In genomic region chr4:92031825-92032224, GRCh38 we compare ENCODE assay signal across 21 cellular contexts.
A peak's percentile ranks its signal among the peaks of the same experiment; 100 is the strongest.
DNase-seq lines count a peak whose midpoint lies in the region; ATAC-seq, FAIRE-seq and TF ChIP-seq lines count a peak whose summit lies in the region.
"Had no signal": no experiment of that assay in that cellular context is flagged by ENCODE, and none has a peak within 500 bp of the region (broad histone marks: within the 10 kb centered on the region; RNA-seq: fewer than 3 reads in every experiment).

No MANE protein-coding gene starts in this region.

- TF ChIP-seq CTCF in breast epithelium (IDR thresholded peaks at IDR 0.05) = no peak

- DNase-seq in astrocyte of the hippocampus (ENCODE audit: low read depth, low spot score) = peak; percentile 7
- peak in 1 of 2 donors; percentile 24 for DNase-seq in left colon
- DNase-seq in small intestine = peak; percentile 77
- DNase-seq in breast epithelium (ENCODE audit: low spot score in 2 of 2) = no peak
- no peak for DNase-seq in MV-4-11 (lab: John Stamatoyannopoulos, UW)
- DNase-seq: Caco-2; CD4-positive, CD25-positive, alpha-beta regulatory T cell; CD8-positive, alpha-beta T cell; DMS153; DND-41; GDM1; GM23248; H7; HCEC 1CT had no signal

- FAIRE-seq in small intestine (lab: Jason Lieb, UNC) = peak; percentile 93
- FAIRE-seq: A204.1, GM12878, GM19239 had no signal

- intact Hi-C loops in left colon (cut with DNase I, micrococcal nuclease) = no loop called here
- intact Hi-C loops in breast epithelium (cut with DNase I; ENCODE audit: low total_unique reads) = no loop called here

- H3K4me1 ChIP-seq in small intestine (ENCODE audit: control insufficient read depth in 2 of 2, insufficient read depth in 1 of 2, low read depth in 1 of 2, low read length in 1 of 2) (no peaks in the 10 kb centered on the region), breast epithelium (no peaks in the 10 kb centered on the region)
- H3K4me1 ChIP-seq: BLaER1, Caco-2 had no signal

- no peaks in the 10 kb centered on the region for H3K9me3 ChIP-seq in small intestine (ENCODE audit: control insufficient read depth, low read depth)
- H3K9me3 ChIP-seq in breast epithelium = no peaks in the 10 kb centered on the region
- H3K9me3 ChIP-seq: BLaER1, Caco-2 had no signal

- H3K27ac ChIP-seq in small intestine (ENCODE audit: low read depth in 1 of 2, low read length in 1 of 2) (no peak overlapping the region), breast epithelium (no peak overlapping the region)
- H3K27ac ChIP-seq: 22Rv1, BLaER1, C4-2B, GM23248 had no signal

- H3K4me3 ChIP-seq in small intestine (ENCODE audit: low read depth in 1 of 2, low read length in 2 of 2) = no peak overlapping the region
- H3K4me3 ChIP-seq in breast epithelium = no peak overlapping the region
- H3K4me3 ChIP-seq: BLaER1, GM12878, GM23248 had no signal

- H3K36me3 ChIP-seq in small intestine (ENCODE audit: control insufficient read depth in 2 of 2, insufficient read depth in 2 of 2, low read length in 2 of 2) = no peaks in the 10 kb centered on the region
- no peaks in the 10 kb centered on the region for H3K36me3 ChIP-seq in breast epithelium
- H3K36me3 ChIP-seq: BLaER1 had no signal

- H3K27me3 ChIP-seq in small intestine (ENCODE audit: control insufficient read depth in 2 of 2, insufficient read depth in 2 of 2, low read length in 2 of 2) (no peaks in the 10 kb centered on the region), breast epithelium (no peaks in the 10 kb centered on the region)
- H3K27me3 ChIP-seq: BLaER1 had no signal

- peak; percentile 53 for ATAC-seq in left colon
- ATAC-seq in GM18873 (IDR thresholded peaks at IDR 0.05; ENCODE audit: low FRiP score, unreplicated experiment) = no peak
- ATAC-seq: CD8-positive, alpha-beta T cell; GM12878 had no signal

- 11 to 49% (median 23%) methylated on average over 2 of the region's 2 CpGs for WGBS in small intestine, 3 donors

- TF ChIP-seq POLR2A in breast epithelium (IDR thresholded peaks at IDR 0.05) = no peak

Comparison
In these comparisons a context has a peak if more than half of its experiments do, and no peak if none do; other contexts are left out.
1. DNase-seq: peak in astrocyte of the hippocampus (single experiment) and small intestine (single experiment); none in breast epithelium (0 of 2) and MV-4-11 (single experiment).